ENCODE assay signal across 1 cellular context in the genomic region with DNA sequence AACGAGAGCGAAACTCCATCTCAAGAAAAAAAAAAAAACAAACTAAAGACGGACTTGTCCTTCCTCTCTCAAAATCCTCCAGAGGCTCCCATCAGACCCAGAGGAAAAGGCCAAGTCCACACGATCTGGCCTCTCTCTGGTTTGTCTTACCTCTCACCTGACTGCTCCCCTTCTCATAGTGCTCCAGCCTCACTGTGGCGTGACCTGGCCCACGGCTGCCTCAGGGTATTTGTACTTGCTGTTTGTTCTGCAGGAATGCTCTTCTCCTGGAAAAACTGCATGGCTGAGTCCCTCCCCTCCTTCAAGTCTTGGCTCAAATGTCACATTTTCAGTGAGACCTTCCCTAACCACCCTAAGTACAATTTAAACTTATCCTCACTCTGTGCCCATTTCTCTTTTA.
A peak's percentile ranks its signal among the peaks of the same experiment; 100 is the strongest.
TF ChIP-seq lines count a peak whose summit lies in the region.

No MANE protein-coding gene starts in this region.

TF ChIP-seq in HepG2, 621 proteins besides CTCF, POLR2A, EP300 and RAD21:
- TF ChIP-seq ZMYM3 (CRISPR knock-in tag; IDR thresholded peaks at IDR 0.05), result peak; percentile 25; the same call in 1 of the 2 replicates
- no peak for TF ChIP-seq EED (CRISPR knock-in tag; IDR thresholded peaks at IDR 0.05)
